1 cellular context compared by ENCODE assay signal in the genomic region with DNA sequence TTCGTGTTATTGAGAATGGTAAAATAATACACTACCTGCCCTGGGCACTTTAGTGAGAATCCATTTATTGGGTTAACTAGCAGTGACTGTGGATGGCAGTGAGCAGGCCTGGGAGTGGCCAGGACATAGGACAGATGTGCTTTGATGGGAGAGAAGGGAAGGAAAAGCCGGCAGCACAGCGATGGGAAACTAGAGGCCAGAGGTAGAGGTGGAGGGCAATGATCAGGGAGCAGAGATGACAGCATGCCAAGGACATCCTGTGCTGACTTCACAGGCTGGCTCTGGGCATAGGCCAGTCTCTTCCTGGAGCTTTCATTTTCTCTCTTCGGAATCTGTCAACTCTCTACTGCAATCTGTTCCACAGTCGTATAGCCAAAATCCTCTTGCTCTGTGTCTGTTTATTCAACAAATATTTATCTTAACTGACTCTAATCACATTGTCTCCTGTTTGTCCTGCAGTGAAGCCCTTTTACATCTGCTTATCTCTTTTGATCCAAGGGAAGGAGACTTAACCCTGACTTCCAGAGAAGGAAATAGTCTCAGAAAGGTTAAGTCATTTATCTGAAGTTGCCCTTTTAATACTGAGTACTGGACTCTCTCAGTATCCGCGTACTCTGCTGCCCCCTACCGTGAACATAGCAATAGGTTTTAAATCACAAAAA.
TF ChIP-seq lines count a peak whose summit lies in the region.

No MANE protein-coding gene starts in this region.

TF ChIP-seq in HepG2, 621 proteins besides CTCF, POLR2A, EP300 and RAD21 (continued from another document and continues in another):
- TF ChIP-seq CHD4 (IDR thresholded peaks at IDR 0.05; ENCODE audit: borderline replicate concordance, low read length) (no peak), FOXM1 (CRISPR knock-in tag; IDR thresholded peaks at IDR 0.05) (no peak), ZFYVE20 (CRISPR knock-in tag; IDR thresholded peaks at IDR 0.05; ENCODE audit: borderline replicate concordance, low read depth) (no peak), NCOA1 (CRISPR knock-in tag; IDR thresholded peaks at IDR 0.05) (no peak), ZNF879 (CRISPR knock-in tag; IDR thresholded peaks at IDR 0.05) (0 out of 2 replicates have a peak, but pooled peaks have one; percentile 48), PHB2 (IDR thresholded peaks at IDR 0.05; ENCODE audit: partially characterized antibody) (no peak), FOSL1 (CRISPR knock-in tag; IDR thresholded peaks at IDR 0.05; ENCODE audit: borderline replicate concordance) (no peak), SIX4 (CRISPR knock-in tag; IDR thresholded peaks at IDR 0.05) (no peak), KLF11 (CRISPR knock-in tag; IDR thresholded peaks at IDR 0.05) (no peak), SMYD3 (CRISPR knock-in tag; IDR thresholded peaks at IDR 0.05) (peak; percentile 84; the same call in 1 of the 2 replicates), CAMTA2 (CRISPR knock-in tag; IDR thresholded peaks at IDR 0.05; ENCODE audit: borderline replicate concordance) (no peak), ZFP36 (IDR thresholded peaks at IDR 0.05; ENCODE audit: borderline replicate concordance, low read depth, low read length, partially characterized antibody) (no peak), ZNF709 (CRISPR knock-in tag; IDR thresholded peaks at IDR 0.05) (no peak), ZNF83 (CRISPR knock-in tag; IDR thresholded peaks at IDR 0.05; ENCODE audit: borderline replicate concordance) (no peak), SRY (CRISPR knock-in tag; IDR thresholded peaks at IDR 0.05) (no peak), ZNF609 (CRISPR knock-in tag; IDR thresholded peaks at IDR 0.05; ENCODE audit: borderline replicate concordance) (0 out of 2 replicates have a peak, but pooled peaks have one; percentile 49), ZNF816 (CRISPR knock-in tag; IDR thresholded peaks at IDR 0.05; ENCODE audit: borderline replicate concordance) (no peak), KLF6 (CRISPR knock-in tag; IDR thresholded peaks at IDR 0.05) (no peak), IRF9 (CRISPR knock-in tag; IDR thresholded peaks at IDR 0.05; ENCODE audit: borderline replicate concordance) (no peak), ZNF326 (CRISPR knock-in tag; IDR thresholded peaks at IDR 0.05; ENCODE audit: borderline replicate concordance) (no peak), KMT2A (CRISPR knock-in tag; IDR thresholded peaks at IDR 0.05) (no peak), ZNF766 (CRISPR knock-in tag; IDR thresholded peaks at IDR 0.05; ENCODE audit: borderline replicate concordance) (no peak), ZKSCAN8 (CRISPR knock-in tag; IDR thresholded peaks at IDR 0.05; ENCODE audit: borderline replicate concordance) (no peak), ZBTB3 (CRISPR knock-in tag; IDR thresholded peaks at IDR 0.05; ENCODE audit: borderline replicate concordance, low read depth) (0 out of 2 replicates have a peak, but pooled peaks have one; percentile 72), SUZ12 (IDR thresholded peaks at IDR 0.05; ENCODE audit: low read depth, low read length) (no peak), ZBTB10 (CRISPR knock-in tag; IDR thresholded peaks at IDR 0.05; ENCODE audit: borderline replicate concordance) (no peak), REL (CRISPR knock-in tag; conservative IDR thresholded peaks at IDR 0.05) (no peak), ZNF446 (CRISPR knock-in tag; IDR thresholded peaks at IDR 0.05) (no peak), ELF4 (CRISPR knock-in tag; IDR thresholded peaks at IDR 0.05; ENCODE audit: borderline replicate concordance) (no peak), RFX3 (CRISPR knock-in tag; IDR thresholded peaks at IDR 0.05) (peak; percentile 19; the same call in 1 of the 2 replicates), ZNF383 (CRISPR knock-in tag; IDR thresholded peaks at IDR 0.05; ENCODE audit: borderline replicate concordance) (no peak), YY1 (IDR thresholded peaks at IDR 0.05; ENCODE audit: insufficient read depth, insufficient replicate concordance, low read depth, low read length) (peak; percentile 11), AFF4 (CRISPR knock-in tag; IDR thresholded peaks at IDR 0.05) (no peak), NFATC3 (CRISPR knock-in tag; IDR thresholded peaks at IDR 0.05) (no peak), ZNF557 (CRISPR knock-in tag; IDR thresholded peaks at IDR 0.05) (no peak), ZNF367 (CRISPR knock-in tag; IDR thresholded peaks at IDR 0.05; ENCODE audit: borderline replicate concordance) (no peak), ZNF652 (CRISPR knock-in tag; IDR thresholded peaks at IDR 0.05; ENCODE audit: borderline replicate concordance, low read depth) (peak; percentile 79), RCOR2 (CRISPR knock-in tag; IDR thresholded peaks at IDR 0.05) (peak; percentile 37), RFXANK (CRISPR knock-in tag; IDR thresholded peaks at IDR 0.05) (peak; percentile 25; the same call in 1 of the 2 replicates)
- TF ChIP-seq, protein P1, sequence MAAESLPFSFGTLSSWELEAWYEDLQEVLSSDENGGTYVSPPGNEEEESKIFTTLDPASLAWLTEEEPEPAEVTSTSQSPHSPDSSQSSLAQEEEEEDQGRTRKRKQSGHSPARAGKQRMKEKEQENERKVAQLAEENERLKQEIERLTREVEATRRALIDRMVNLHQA (CRISPR knock-in tag; IDR thresholded peaks at IDR 0.05), result no peak
- TF ChIP-seq, protein P2, sequence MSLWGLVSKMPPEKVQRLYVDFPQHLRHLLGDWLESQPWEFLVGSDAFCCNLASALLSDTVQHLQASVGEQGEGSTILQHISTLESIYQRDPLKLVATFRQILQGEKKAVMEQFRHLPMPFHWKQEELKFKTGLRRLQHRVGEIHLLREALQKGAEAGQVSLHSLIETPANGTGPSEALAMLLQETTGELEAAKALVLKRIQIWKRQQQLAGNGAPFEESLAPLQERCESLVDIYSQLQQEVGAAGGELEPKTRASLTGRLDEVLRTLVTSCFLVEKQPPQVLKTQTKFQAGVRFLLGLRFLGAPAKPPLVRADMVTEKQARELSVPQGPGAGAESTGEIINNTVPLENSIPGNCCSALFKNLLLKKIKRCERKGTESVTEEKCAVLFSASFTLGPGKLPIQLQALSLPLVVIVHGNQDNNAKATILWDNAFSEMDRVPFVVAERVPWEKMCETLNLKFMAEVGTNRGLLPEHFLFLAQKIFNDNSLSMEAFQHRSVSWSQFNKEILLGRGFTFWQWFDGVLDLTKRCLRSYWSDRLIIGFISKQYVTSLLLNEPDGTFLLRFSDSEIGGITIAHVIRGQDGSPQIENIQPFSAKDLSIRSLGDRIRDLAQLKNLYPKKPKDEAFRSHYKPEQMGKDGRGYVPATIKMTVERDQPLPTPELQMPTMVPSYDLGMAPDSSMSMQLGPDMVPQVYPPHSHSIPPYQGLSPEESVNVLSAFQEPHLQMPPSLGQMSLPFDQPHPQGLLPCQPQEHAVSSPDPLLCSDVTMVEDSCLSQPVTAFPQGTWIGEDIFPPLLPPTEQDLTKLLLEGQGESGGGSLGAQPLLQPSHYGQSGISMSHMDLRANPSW (CRISPR knock-in tag; IDR thresholded peaks at IDR 0.05; ENCODE audit: borderline replicate concordance), result peak; percentile 55; the same call in 1 of the 2 replicates
- TF ChIP-seq, protein P3, sequence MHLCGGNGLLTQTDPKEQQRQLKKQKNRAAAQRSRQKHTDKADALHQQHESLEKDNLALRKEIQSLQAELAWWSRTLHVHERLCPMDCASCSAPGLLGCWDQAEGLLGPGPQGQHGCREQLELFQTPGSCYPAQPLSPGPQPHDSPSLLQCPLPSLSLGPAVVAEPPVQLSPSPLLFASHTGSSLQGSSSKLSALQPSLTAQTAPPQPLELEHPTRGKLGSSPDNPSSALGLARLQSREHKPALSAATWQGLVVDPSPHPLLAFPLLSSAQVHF (CRISPR knock-in tag; IDR thresholded peaks at IDR 0.05), result no peak
- TF ChIP-seq, protein P4, sequence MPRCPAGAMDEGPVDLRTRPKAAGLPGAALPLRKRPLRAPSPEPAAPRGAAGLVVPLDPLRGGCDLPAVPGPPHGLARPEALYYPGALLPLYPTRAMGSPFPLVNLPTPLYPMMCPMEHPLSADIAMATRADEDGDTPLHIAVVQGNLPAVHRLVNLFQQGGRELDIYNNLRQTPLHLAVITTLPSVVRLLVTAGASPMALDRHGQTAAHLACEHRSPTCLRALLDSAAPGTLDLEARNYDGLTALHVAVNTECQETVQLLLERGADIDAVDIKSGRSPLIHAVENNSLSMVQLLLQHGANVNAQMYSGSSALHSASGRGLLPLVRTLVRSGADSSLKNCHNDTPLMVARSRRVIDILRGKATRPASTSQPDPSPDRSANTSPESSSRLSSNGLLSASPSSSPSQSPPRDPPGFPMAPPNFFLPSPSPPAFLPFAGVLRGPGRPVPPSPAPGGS (CRISPR knock-in tag; IDR thresholded peaks at IDR 0.05), result no peak; the same call in 1 of the 2 replicates
